1 cellular context compared by ENCODE assay signal in the genomic region with DNA sequence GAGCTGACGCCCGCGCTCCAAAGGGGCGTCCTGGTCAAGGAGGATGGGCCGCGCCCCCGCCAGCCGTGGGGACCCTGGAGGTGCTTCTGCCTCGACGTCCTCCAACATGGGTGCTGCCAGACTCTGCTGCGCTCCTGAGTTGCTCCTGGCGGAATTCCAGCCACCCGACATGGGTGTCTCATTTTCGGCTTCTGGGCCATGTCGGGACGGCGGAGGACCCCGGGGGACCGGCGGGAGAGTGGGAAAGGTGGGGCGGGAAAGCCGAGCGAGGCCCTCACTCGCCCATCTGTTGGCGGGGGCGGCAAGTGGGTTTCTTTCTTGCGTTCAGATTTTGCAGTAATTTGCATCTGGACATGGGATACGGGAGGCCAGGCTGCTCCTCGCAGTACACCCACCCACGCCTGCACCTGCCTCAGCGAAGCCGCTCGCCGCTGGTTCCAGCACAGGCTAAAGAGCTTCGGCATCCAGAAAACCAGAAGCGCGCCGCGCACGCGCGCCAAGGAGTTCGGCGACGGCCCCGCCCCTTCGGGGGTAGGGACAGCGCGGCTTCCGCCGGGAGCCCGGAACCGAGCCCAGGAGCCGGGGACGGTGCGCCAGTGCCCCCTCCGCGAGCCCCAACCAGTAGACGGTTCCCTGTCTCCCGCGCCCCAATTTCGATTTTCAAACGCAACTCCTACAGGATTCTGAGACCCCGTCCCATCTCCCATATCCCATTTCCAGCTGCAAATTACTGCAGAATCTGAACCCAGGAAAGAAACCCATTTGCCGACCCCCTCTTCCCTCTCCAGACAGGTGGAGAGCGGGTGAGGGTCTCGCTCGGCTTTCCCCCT.
TF ChIP-seq lines count a peak whose summit lies in the region.

A gene (plus strand): TSS at position 563 of the 830 bp plus-strand sequence. CDS start 320 bp downstream, outside the sequence.

TF ChIP-seq in K562, 482 proteins besides CTCF, POLR2A, EP300 and RAD21 (continued from another document and continues in another):
- TF ChIP-seq, protein P1, sequence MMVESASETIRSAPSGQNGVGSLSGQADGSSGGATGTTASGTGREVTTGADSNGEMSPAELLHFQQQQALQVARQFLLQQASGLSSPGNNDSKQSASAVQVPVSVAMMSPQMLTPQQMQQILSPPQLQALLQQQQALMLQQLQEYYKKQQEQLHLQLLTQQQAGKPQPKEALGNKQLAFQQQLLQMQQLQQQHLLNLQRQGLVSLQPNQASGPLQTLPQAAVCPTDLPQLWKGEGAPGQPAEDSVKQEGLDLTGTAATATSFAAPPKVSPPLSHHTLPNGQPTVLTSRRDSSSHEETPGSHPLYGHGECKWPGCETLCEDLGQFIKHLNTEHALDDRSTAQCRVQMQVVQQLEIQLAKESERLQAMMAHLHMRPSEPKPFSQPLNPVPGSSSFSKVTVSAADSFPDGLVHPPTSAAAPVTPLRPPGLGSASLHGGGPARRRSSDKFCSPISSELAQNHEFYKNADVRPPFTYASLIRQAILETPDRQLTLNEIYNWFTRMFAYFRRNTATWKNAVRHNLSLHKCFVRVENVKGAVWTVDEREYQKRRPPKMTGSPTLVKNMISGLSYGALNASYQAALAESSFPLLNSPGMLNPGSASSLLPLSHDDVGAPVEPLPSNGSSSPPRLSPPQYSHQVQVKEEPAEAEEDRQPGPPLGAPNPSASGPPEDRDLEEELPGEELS (CRISPR knock-in tag; IDR thresholded peaks at IDR 0.05; ENCODE audit: borderline replicate concordance), result no peak
- TF ChIP-seq NONO (IDR thresholded peaks at IDR 0.05; ENCODE audit: low read depth in 2 of 2, low read length in 1 of 2) (no peak), TAF7 (tag; IDR thresholded peaks at IDR 0.05) (no peak), ZZZ3 (IDR thresholded peaks at IDR 0.05) (no peak), MAFG (tag; conservative IDR thresholded peaks at IDR 0.05) (no peak), ELF1 (tag; IDR thresholded peaks at IDR 0.05) (peak; percentile 63), ZNF134 (CRISPR knock-in tag; conservative IDR thresholded peaks at IDR 0.05) (no peak), EZH2 (IDR thresholded peaks at IDR 0.05; ENCODE audit: borderline replicate concordance, low read depth, low read length) (no peak), FOXJ3 (CRISPR knock-in tag; IDR thresholded peaks at IDR 0.05) (no peak), ZNF766 (CRISPR knock-in tag; conservative IDR thresholded peaks at IDR 0.05) (0 out of 2 replicates have a peak, but pooled peaks have one; percentile 17), ELF4 (CRISPR knock-in tag; IDR thresholded peaks at IDR 0.05) (no peak), TRIM24 (IDR thresholded peaks at IDR 0.05) (peak in 1 of 2 experiments; percentile 41; a peak in 1 of 4 replicates), HSF4 (CRISPR knock-in tag; IDR thresholded peaks at IDR 0.05; ENCODE audit: borderline replicate concordance) (no peak), PCBP2 (IDR thresholded peaks at IDR 0.05; ENCODE audit: low read depth, low read length, poor library complexity, severe bottlenecking) (no peak), RHOXF2B (CRISPR knock-in tag; conservative IDR thresholded peaks at IDR 0.05) (no peak), ILK (tag; IDR thresholded peaks at IDR 0.05; ENCODE audit: borderline replicate concordance, low read depth) (no peak), MEF2D (tag; conservative IDR thresholded peaks at IDR 0.05; ENCODE audit: low read depth) (no peak), TCF7L2 (IDR thresholded peaks at IDR 0.05; ENCODE audit: low read depth, low read length) (no peak), MECOM (CRISPR knock-in tag; IDR thresholded peaks at IDR 0.05) (no peak), ESRRB (CRISPR knock-in tag; IDR thresholded peaks at IDR 0.05; ENCODE audit: borderline replicate concordance) (no peak), RNF2 (IDR thresholded peaks at IDR 0.05) (0 out of 2 replicates have a peak, but pooled peaks have one; percentile 29), FOXA1 (IDR thresholded peaks at IDR 0.05; ENCODE audit: borderline replicate concordance) (no peak), BMI1 (IDR thresholded peaks at IDR 0.05; ENCODE audit: low read length) (no peak), TCF3 (CRISPR knock-in tag; IDR thresholded peaks at IDR 0.05) (no peak), NR4A1 (CRISPR knock-in tag; IDR thresholded peaks at IDR 0.05) (no peak), NR4A1 (tag; IDR thresholded peaks at IDR 0.05) (no peak), ZSCAN32 (CRISPR knock-in tag; IDR thresholded peaks at IDR 0.05) (0 out of 2 replicates have a peak, but pooled peaks have one; percentile 34), ZNF507 (tag; conservative IDR thresholded peaks at IDR 0.05) (no peak), CBFA2T2 (conservative IDR thresholded peaks at IDR 0.05) (no peak), FOXM1 (IDR thresholded peaks at IDR 0.05; ENCODE audit: low read depth) (no peak), FOXM1 (CRISPR knock-in tag; IDR thresholded peaks at IDR 0.05; ENCODE audit: low read depth) (0 out of 2 replicates have a peak, but pooled peaks have one; percentile 21), NBN (IDR thresholded peaks at IDR 0.05; ENCODE audit: low read depth) (no peak), CBX1 (IDR thresholded peaks at IDR 0.05; ENCODE audit: low read depth) (no peak), ZNF75A (CRISPR knock-in tag; IDR thresholded peaks at IDR 0.05) (no peak), ZBED1 (IDR thresholded peaks at IDR 0.05) (no peak), HNRNPH1 (optimal IDR thresholded peaks at IDR 0.05; ENCODE audit: low read depth, low read length) (no peak), EHMT2 (IDR thresholded peaks at IDR 0.05) (no peak), ZNF165 (CRISPR knock-in tag; IDR thresholded peaks at IDR 0.05; ENCODE audit: borderline replicate concordance) (no peak), ZFX (CRISPR knock-in tag; IDR thresholded peaks at IDR 0.05) (peak; percentile 64), POLR3G (IDR thresholded peaks at IDR 0.05; ENCODE audit: extremely low read depth, insufficient read length, insufficient replicate concordance) (no peak), FOXJ2 (tag; IDR thresholded peaks at IDR 0.05) (no peak), ZSCAN29 (IDR thresholded peaks at IDR 0.05) (no peak)
- TF ChIP-seq, protein P2, sequence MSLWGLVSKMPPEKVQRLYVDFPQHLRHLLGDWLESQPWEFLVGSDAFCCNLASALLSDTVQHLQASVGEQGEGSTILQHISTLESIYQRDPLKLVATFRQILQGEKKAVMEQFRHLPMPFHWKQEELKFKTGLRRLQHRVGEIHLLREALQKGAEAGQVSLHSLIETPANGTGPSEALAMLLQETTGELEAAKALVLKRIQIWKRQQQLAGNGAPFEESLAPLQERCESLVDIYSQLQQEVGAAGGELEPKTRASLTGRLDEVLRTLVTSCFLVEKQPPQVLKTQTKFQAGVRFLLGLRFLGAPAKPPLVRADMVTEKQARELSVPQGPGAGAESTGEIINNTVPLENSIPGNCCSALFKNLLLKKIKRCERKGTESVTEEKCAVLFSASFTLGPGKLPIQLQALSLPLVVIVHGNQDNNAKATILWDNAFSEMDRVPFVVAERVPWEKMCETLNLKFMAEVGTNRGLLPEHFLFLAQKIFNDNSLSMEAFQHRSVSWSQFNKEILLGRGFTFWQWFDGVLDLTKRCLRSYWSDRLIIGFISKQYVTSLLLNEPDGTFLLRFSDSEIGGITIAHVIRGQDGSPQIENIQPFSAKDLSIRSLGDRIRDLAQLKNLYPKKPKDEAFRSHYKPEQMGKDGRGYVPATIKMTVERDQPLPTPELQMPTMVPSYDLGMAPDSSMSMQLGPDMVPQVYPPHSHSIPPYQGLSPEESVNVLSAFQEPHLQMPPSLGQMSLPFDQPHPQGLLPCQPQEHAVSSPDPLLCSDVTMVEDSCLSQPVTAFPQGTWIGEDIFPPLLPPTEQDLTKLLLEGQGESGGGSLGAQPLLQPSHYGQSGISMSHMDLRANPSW (CRISPR knock-in tag; IDR thresholded peaks at IDR 0.05), result no peak
- TF ChIP-seq, protein P3, sequence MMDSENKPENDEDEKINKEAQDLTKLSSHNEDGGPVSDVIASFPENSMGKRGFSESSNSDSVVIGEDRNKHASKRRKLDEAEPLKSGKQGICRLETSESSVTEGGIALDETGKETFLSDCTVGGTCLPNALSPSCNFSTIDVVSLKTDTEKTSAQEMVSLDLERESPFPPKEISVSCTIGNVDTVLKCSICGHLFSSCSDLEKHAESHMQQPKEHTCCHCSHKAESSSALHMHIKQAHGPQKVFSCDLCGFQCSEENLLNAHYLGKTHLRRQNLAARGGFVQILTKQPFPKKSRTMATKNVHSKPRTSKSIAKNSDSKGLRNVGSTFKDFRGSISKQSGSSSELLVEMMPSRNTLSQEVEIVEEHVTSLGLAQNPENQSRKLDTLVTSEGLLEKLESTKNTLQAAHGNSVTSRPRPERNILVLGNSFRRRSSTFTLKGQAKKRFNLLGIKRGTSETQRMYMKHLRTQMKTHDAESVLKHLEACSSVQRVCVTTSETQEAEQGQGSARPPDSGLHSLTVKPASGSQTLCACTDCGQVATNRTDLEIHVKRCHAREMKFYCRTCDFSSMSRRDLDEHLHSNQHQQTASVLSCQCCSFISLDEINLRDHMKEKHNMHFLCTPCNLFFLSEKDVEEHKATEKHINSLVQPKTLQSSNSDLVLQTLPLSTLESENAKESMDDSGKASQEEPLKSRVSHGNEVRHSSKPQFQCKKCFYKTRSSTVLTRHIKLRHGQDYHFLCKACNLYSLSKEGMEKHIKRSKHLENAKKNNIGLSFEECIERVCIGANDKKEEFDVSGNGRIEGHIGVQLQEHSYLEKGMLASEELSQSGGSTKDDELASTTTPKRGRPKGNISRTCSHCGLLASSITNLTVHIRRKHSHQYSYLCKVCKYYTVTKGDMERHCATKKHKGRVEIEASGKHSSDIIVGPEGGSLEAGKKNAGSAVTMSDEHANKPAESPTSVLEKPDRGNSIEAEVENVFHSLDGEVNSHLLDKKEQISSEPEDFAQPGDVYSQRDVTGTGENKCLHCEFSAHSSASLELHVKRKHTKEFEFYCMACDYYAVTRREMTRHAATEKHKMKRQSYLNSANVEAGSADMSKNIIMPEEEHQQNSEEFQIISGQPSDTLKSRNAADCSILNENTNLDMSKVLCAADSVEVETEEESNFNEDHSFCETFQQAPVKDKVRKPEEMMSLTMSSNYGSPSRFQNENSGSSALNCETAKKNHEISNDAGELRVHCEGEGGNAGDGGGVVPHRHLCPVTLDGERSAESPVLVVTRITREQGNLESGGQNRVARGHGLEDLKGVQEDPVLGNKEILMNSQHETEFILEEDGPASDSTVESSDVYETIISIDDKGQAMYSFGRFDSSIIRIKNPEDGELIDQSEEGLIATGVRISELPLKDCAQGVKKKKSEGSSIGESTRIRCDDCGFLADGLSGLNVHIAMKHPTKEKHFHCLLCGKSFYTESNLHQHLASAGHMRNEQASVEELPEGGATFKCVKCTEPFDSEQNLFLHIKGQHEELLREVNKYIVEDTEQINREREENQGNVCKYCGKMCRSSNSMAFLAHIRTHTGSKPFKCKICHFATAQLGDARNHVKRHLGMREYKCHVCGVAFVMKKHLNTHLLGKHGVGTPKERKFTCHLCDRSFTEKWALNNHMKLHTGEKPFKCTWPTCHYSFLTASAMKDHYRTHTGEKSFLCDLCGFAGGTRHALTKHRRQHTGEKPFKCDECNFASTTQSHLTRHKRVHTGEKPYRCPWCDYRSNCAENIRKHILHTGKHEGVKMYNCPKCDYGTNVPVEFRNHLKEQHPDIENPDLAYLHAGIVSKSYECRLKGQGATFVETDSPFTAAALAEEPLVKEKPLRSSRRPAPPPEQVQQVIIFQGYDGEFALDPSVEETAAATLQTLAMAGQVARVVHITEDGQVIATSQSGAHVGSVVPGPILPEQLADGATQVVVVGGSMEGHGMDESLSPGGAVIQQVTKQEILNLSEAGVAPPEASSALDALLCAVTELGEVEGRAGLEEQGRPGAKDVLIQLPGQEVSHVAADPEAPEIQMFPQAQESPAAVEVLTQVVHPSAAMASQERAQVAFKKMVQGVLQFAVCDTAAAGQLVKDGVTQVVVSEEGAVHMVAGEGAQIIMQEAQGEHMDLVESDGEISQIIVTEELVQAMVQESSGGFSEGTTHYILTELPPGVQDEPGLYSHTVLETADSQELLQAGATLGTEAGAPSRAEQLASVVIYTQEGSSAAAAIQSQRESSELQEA (IDR thresholded peaks at IDR 0.05; ENCODE audit: low read depth), result no peak
- TF ChIP-seq, protein P4, sequence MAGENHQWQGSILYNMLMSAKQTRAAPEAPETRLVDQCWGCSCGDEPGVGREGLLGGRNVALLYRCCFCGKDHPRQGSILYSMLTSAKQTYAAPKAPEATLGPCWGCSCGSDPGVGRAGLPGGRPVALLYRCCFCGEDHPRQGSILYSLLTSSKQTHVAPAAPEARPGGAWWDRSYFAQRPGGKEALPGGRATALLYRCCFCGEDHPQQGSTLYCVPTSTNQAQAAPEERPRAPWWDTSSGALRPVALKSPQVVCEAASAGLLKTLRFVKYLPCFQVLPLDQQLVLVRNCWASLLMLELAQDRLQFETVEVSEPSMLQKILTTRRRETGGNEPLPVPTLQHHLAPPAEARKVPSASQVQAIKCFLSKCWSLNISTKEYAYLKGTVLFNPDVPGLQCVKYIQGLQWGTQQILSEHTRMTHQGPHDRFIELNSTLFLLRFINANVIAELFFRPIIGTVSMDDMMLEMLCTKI (IDR thresholded peaks at IDR 0.05; ENCODE audit: partially characterized antibody), result no peak
- TF ChIP-seq, protein P5, sequence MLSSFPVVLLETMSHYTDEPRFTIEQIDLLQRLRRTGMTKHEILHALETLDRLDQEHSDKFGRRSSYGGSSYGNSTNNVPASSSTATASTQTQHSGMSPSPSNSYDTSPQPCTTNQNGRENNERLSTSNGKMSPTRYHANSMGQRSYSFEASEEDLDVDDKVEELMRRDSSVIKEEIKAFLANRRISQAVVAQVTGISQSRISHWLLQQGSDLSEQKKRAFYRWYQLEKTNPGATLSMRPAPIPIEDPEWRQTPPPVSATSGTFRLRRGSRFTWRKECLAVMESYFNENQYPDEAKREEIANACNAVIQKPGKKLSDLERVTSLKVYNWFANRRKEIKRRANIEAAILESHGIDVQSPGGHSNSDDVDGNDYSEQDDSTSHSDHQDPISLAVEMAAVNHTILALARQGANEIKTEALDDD (IDR thresholded peaks at IDR 0.05), result no peak
- TF ChIP-seq, protein P6, sequence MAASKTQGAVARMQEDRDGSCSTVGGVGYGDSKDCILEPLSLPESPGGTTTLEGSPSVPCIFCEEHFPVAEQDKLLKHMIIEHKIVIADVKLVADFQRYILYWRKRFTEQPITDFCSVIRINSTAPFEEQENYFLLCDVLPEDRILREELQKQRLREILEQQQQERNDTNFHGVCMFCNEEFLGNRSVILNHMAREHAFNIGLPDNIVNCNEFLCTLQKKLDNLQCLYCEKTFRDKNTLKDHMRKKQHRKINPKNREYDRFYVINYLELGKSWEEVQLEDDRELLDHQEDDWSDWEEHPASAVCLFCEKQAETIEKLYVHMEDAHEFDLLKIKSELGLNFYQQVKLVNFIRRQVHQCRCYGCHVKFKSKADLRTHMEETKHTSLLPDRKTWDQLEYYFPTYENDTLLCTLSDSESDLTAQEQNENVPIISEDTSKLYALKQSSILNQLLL (CRISPR knock-in tag; IDR thresholded peaks at IDR 0.05; ENCODE audit: borderline replicate concordance), result no peak
- TF ChIP-seq, protein P7, sequence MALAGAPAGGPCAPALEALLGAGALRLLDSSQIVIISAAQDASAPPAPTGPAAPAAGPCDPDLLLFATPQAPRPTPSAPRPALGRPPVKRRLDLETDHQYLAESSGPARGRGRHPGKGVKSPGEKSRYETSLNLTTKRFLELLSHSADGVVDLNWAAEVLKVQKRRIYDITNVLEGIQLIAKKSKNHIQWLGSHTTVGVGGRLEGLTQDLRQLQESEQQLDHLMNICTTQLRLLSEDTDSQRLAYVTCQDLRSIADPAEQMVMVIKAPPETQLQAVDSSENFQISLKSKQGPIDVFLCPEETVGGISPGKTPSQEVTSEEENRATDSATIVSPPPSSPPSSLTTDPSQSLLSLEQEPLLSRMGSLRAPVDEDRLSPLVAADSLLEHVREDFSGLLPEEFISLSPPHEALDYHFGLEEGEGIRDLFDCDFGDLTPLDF (CRISPR knock-in tag; IDR thresholded peaks at IDR 0.05), result no peak
- TF ChIP-seq, protein P8, sequence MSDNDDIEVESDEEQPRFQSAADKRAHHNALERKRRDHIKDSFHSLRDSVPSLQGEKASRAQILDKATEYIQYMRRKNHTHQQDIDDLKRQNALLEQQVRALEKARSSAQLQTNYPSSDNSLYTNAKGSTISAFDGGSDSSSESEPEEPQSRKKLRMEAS (CRISPR knock-in tag; IDR thresholded peaks at IDR 0.05), result no peak; the same call in 1 of the 2 replicates
